ENCODE assay signal across 8 cellular contexts in genomic region chr9:125558453-125559084, GRCh38.
DNase-seq lines count a peak whose midpoint lies in the region; ATAC-seq and TF ChIP-seq lines count a peak whose summit lies in the region.

No MANE protein-coding gene starts in this region.

- peaks cover 9% of the 10 kb centered on the region for H3K4me1 ChIP-seq in OCI-LY7 (ENCODE audit: insufficient read depth, low read length, poor library complexity, severe bottlenecking)
- peaks cover 5% of the 10 kb centered on the region for H3K4me1 ChIP-seq in neural progenitor cell
- H3K4me1 ChIP-seq in thyroid gland = peaks cover 3 to 22% of the 10 kb centered on the region in 2 donors

- TF ChIP-seq CTCF in OCI-LY7 (conservative IDR thresholded peaks at IDR 0.05; ENCODE audit: low read length) = peak; percentile 95
- TF ChIP-seq CTCF in fibroblast of pulmonary artery (IDR thresholded peaks at IDR 0.05; ENCODE audit: low read length, missing control alignments) = peak; percentile 94
- TF ChIP-seq CTCF in neural progenitor cell (IDR thresholded peaks at IDR 0.05) = peak; percentile 81
- TF ChIP-seq CTCF in thyroid gland (IDR thresholded peaks at IDR 0.05) = peak; percentile 33 to 80 (median 72)

- 47 to 50% methylated on average over 2 of the region's 2 CpGs for WGBS in thyroid gland, 2 donors

- H3K27ac ChIP-seq in OCI-LY7 (ENCODE audit: low read depth, low read length, poor library complexity, severe bottlenecking) (no peak overlapping the region), neural progenitor cell (no peak overlapping the region), thyroid gland (peak overlapping the region in 1 of 3 donors; percentile 33)

- H3K4me3 Mint-ChIP-seq in neural progenitor cell = no peak overlapping the region

- peak overlapping the region; percentile 46 for H3K27ac Mint-ChIP-seq in neural progenitor cell

- H3K36me3 ChIP-seq in OCI-LY7 (ENCODE audit: insufficient read depth, low read length) = peaks cover 15% of the 10 kb centered on the region; the same call in 1 of the 2 replicates
- H3K36me3 ChIP-seq in neural progenitor cell = no peaks in the 10 kb centered on the region
- no peaks in the 10 kb centered on the region for H3K36me3 ChIP-seq in thyroid gland

- H3F3A ChIP-seq in neural progenitor cell (ENCODE audit: low read depth) = peaks cover 4% of the 10 kb centered on the region

- no peaks in the 10 kb centered on the region for H3K9me2 ChIP-seq in OCI-LY7 (ENCODE audit: insufficient read depth, low read length)

- no peaks in the 10 kb centered on the region for H4K20me1 ChIP-seq in OCI-LY7 (ENCODE audit: insufficient read depth, low read length)
- H4K20me1 ChIP-seq in neural progenitor cell (ENCODE audit: low read depth) = no peaks in the 10 kb centered on the region

- no peaks in the 10 kb centered on the region for H3K79me2 ChIP-seq in OCI-LY7 (ENCODE audit: insufficient read depth, low read depth, low read length)
- H3K79me2 ChIP-seq in neural progenitor cell (ENCODE audit: low read depth) = no peaks in the 10 kb centered on the region

- no peaks in the 10 kb centered on the region for H3K27me3 Mint-ChIP-seq in neural progenitor cell (ENCODE audit: insufficient read depth, low read depth)

- H3K4me2 ChIP-seq in OCI-LY7 (ENCODE audit: low read length) = no peak overlapping the region
- H3K4me2 ChIP-seq in neural progenitor cell = no peak overlapping the region

- peaks cover 10% of the 10 kb centered on the region for H3K4me1 Mint-ChIP-seq in neural progenitor cell

- H3K4me3 ChIP-seq in OCI-LY7 (ENCODE audit: low read depth, low read length, poor library complexity, severe bottlenecking) (no peak overlapping the region), fibroblast of pulmonary artery (replicated peaks; ENCODE audit: low read depth, low read length) (no peak overlapping the region), neural progenitor cell (no peak overlapping the region), thyroid gland (replicated peaks in 1 of 3) (no peak overlapping the region)

- no peak for TF ChIP-seq EP300 in Ishikawa (IDR thresholded peaks at IDR 0.05; ENCODE audit: borderline replicate concordance)

- H3K9me3 Mint-ChIP-seq in neural progenitor cell = no peaks in the 10 kb centered on the region

- no peak overlapping the region for H3K9ac ChIP-seq in neural progenitor cell

- H3K36me3 Mint-ChIP-seq in neural progenitor cell = peaks cover 8% of the 10 kb centered on the region

- H3K9me3 ChIP-seq in OCI-LY7 (ENCODE audit: low read length) (no peaks in the 10 kb centered on the region), neural progenitor cell (ENCODE audit: low read depth) (no peaks in the 10 kb centered on the region), thyroid gland (no peaks in the 10 kb centered on the region)

- POLR2A ChIA-PET in OCI-LY7 (lab: Charles Lee) = no interaction called here

- no peak for ATAC-seq in GM19324 (IDR thresholded peaks at IDR 0.05; ENCODE audit: low FRiP score, unreplicated experiment)

- no peak for TF ChIP-seq POLR2A in thyroid gland (IDR thresholded peaks at IDR 0.05)

- DNase-seq in EL = peak; percentile 76
- peak; percentile 72 for DNase-seq in OCI-LY7 (ENCODE audit: low spot score)
- DNase-seq in activated T-cell treated with anti-CD3 and anti-CD28 coated beads, Interleukin-2, amount 50 U/mL, for 1 hour = peak; percentile 21
- peak; percentile 88 for DNase-seq in fibroblast of pulmonary artery (ENCODE audit: low read depth)
- DNase-seq in neural progenitor cell (ENCODE audit: low spot score) = peak; percentile 86
- peak; percentile 58 to 68 for DNase-seq in thyroid gland

- intact Hi-C loops in OCI-LY7 (cut with micrococcal nuclease; ENCODE audit: unreplicated experiment) = loop anchor here (2.0 to 10.0 kb wide), 3 partner anchors 74 to 666 kb away; no protein-coding TSS in a partner anchor
- intact Hi-C loops in thyroid gland (cut with DNase I) = no loop called here

- H2AFZ ChIP-seq in OCI-LY7 (ENCODE audit: low read length) = no peak overlapping the region
- H2AFZ ChIP-seq in neural progenitor cell (replicated peaks) = no peak overlapping the region

- H3K27me3 ChIP-seq in neural progenitor cell (no peaks in the 10 kb centered on the region), thyroid gland (no peaks in the 10 kb centered on the region)

- CTCF ChIA-PET in OCI-LY7 (lab: Charles Lee; ENCODE audit: unreplicated experiment) = no interaction called here

- peak; percentile 76 for TF ChIP-seq RAD21 in Ishikawa (IDR thresholded peaks at IDR 0.05; ENCODE audit: low read depth)

- BruUV-seq in OCI-LY7 (replicated peaks; lab: Mats Ljungman, UMichigan) = no TSS peak

TF ChIP-seq in Ishikawa, 13 proteins besides CTCF, POLR2A, EP300 and RAD21:
- TF ChIP-seq NFIC (IDR thresholded peaks at IDR 0.05) (no peak), TCF12 (IDR thresholded peaks at IDR 0.05; ENCODE audit: low read depth) (no peak), MAX (IDR thresholded peaks at IDR 0.05) (no peak), YY1 (IDR thresholded peaks at IDR 0.05; ENCODE audit: low read depth) (no peak), CREB1 (IDR thresholded peaks at IDR 0.05; ENCODE audit: low read depth) (no peak), EGR1 (IDR thresholded peaks at IDR 0.05) (no peak), TEAD4 (IDR thresholded peaks at IDR 0.05) (no peak), USF1 (IDR thresholded peaks at IDR 0.05) (no peak), ZBTB7A (IDR thresholded peaks at IDR 0.05; ENCODE audit: low read depth) (no peak), FOXM1 (IDR thresholded peaks at IDR 0.05; ENCODE audit: borderline replicate concordance, low read depth) (no peak), CEBPB (IDR thresholded peaks at IDR 0.05) (no peak), REST (IDR thresholded peaks at IDR 0.05; ENCODE audit: low read depth) (no peak), TAF1 (IDR thresholded peaks at IDR 0.05; ENCODE audit: low read depth) (no peak)

Comparison
In these comparisons a context has a peak if more than half of its experiments do, and no peak if none do; other contexts are left out.
1. DNase-seq: peak in every context shown above with its lines; median percentile 88 in fibroblast of pulmonary artery; 86 in neural progenitor cell; 76 in EL; 72 in OCI-LY7; 63 in thyroid gland; 21 in activated T-cell treated with anti-CD3 and anti-CD28 coated beads, Interleukin-2, amount 50 U/mL, for 1 hour.